In genomic region chr6:167795874-167796667, GRCh38 we compare ENCODE assay signal across 9 cellular contexts. TPM values are rescaled to one million over a fixed set of nuclear protein-coding genes. Genes with fewer than 3 reads are reported as not detected.
DNase-seq lines count a peak whose midpoint lies in the region; ATAC-seq and TF ChIP-seq lines count a peak whose summit lies in the region.
"Had no signal": no experiment of that assay in that cellular context is flagged by ENCODE, and none has a peak within 500 bp of the region (broad histone marks: within the 10 kb centered on the region; RNA-seq: fewer than 3 reads in every experiment).

No MANE protein-coding gene starts in this region.

- H3K4me3 Mint-ChIP-seq in activated T-cell treated with anti-CD3 and anti-CD28 coated beads, Interleukin-2, amount 50 U/mL, for 72 hours: peak overlapping the region; percentile 30 to 33

- peak in 3 of 56 donors; percentile 4 to 22 (median 8) for TF ChIP-seq CTCF in dorsolateral prefrontal cortex (IDR thresholded peaks at IDR 0.05 in 54 of 56, conservative IDR thresholded peaks at IDR 0.05 in 2 of 56; ENCODE audit: low read depth in 1 of 56, partially characterized antibody in 56 of 56)
- TF ChIP-seq CTCF in transverse colon (IDR thresholded peaks at IDR 0.05): no peak

- no peak for DNase-seq in activated T-cell treated with anti-CD3 and anti-CD28 coated beads, Interleukin-2, amount 50 U/mL, for 72 hours
- DNase-seq in activated T-cell treated with anti-CD3 and anti-CD28 coated beads, Interleukin-2, amount 50 U/mL, for 48 hours: no peak
- DNase-seq in dorsolateral prefrontal cortex (peak in 7 of 10 donors; percentile 18 to 78 (median 44)), midbrain (lab: John Stamatoyannopoulos, UW) (peak; percentile 24), transverse colon (peak; percentile 61), NCI-H345 (lab: John Stamatoyannopoulos, UW) (no peak), NCI-H2029 treated with DMSO at 0.1 percent for 48 hours (lab: John Stamatoyannopoulos, UW) (no peak)
- DNase-seq: WERI-Rb-1 had no signal

- peaks cover 0 to 1% of the 10 kb centered on the region in 2 donors for H3K36me3 Mint-ChIP-seq in activated T-cell treated with anti-CD3 and anti-CD28 coated beads, Interleukin-2, amount 50 U/mL, for 72 hours (ENCODE audit: insufficient read depth in 2 of 2)

- H3K27ac ChIP-seq in dorsolateral prefrontal cortex (no peak overlapping the region), transverse colon (peak overlapping the region; percentile 45 to 58 (median 54))
- H3K27ac ChIP-seq: WERI-Rb-1 had no signal

- H3K27me3 Mint-ChIP-seq in activated T-cell treated with anti-CD3 and anti-CD28 coated beads, Interleukin-2, amount 50 U/mL, for 72 hours (ENCODE audit: low read depth): peaks cover 59% of the 10 kb centered on the region

- intact Hi-C loops in dorsolateral prefrontal cortex (cut with DNase I): loop anchor here in 1 of 2 donors (5.0 kb wide), 1 partner anchor 64 kb away; no protein-coding TSS in a partner anchor
- intact Hi-C loops in transverse colon (cut with DNase I; ENCODE audit: low total_unique reads): no loop called here

- H3K4me3 ChIP-seq in dorsolateral prefrontal cortex (peak overlapping the region in 48 of 59 donors; percentile 3 to 53 (median 28)), transverse colon (peak overlapping the region in 3 of 4 donors; percentile 17 to 43 (median 33))

- ATAC-seq in activated T-cell treated with anti-CD3 and anti-CD28 coated beads, Interleukin-2, amount 50 U/mL, for 72 hours (replicated peaks in 1 of 2): peak; percentile 24 to 28
- no peak for ATAC-seq in HG03342 (IDR thresholded peaks at IDR 0.05; ENCODE audit: unreplicated experiment)

- H3K9me3 Mint-ChIP-seq in activated T-cell treated with anti-CD3 and anti-CD28 coated beads, Interleukin-2, amount 50 U/mL, for 72 hours: no peaks in the 10 kb centered on the region

- H3K4me1 ChIP-seq in transverse colon: peaks cover 0 to 31% (median 14%) of the 10 kb centered on the region in 4 donors

- TF ChIP-seq EP300 in transverse colon (IDR thresholded peaks at IDR 0.05; ENCODE audit: low read depth): no peak

- H3K4me1 Mint-ChIP-seq in activated T-cell treated with anti-CD3 and anti-CD28 coated beads, Interleukin-2, amount 50 U/mL, for 72 hours (ENCODE audit: low read depth): no peaks in the 10 kb centered on the region

- TF ChIP-seq POLR2A in transverse colon (IDR thresholded peaks at IDR 0.05): no peak

- H3K27me3 ChIP-seq in dorsolateral prefrontal cortex (peaks cover 0 to 22% (median 0%) of the 10 kb centered on the region in 45 donors), transverse colon (peaks cover 16% of the 10 kb centered on the region)

- in situ Hi-C loops in transverse colon (cut with MboI; ENCODE audit: low pct_ligation_motif_present in 1 of 4, low pct_unique_long_range_greater_than_20kb in 1 of 4, low sequenced_read_pairs in 3 of 4): no loop called here

- H3K27ac Mint-ChIP-seq in activated T-cell treated with anti-CD3 and anti-CD28 coated beads, Interleukin-2, amount 50 U/mL, for 72 hours: no peak overlapping the region

- no peaks in the 10 kb centered on the region for H3K9me3 ChIP-seq in transverse colon

- 74% methylated on average over 23 of the region's 37 CpGs; no CpG with 5 or more reads in 1 of the 2 donors for WGBS in transverse colon (ENCODE audit: low coverage in 1 of 2), 2 donors

- H3K36me3 ChIP-seq in transverse colon: no peaks in the 10 kb centered on the region
- H3K36me3 ChIP-seq: WERI-Rb-1 had no signal

RNA-seq across cellular contexts. Expression of gene AFDN, which starts 30.6 kb away (rescaled TPM):
- 10 to 100 TPM; 21.6 to 31.9 TPM for total RNA-seq in activated T-cell treated with anti-CD3 and anti-CD28 coated beads, Interleukin-2, amount 50 U/mL, for 72 hours
- total RNA-seq in dorsolateral prefrontal cortex (100 to 1,000 TPM in 117 of 120 experiments, 10 to 100 TPM in 3; 83.8 to 184 (median 126) TPM), transverse colon (100 to 1,000 TPM; 148 to 371 (median 204) TPM)

Comparison
In these comparisons a context has a peak if more than half of its experiments do, and no peak if none do; other contexts are left out.
1. DNase-seq: peak in dorsolateral prefrontal cortex (7 of 10), midbrain (single experiment) and transverse colon (single experiment); none in activated T-cell treated with anti-CD3 and anti-CD28 coated beads, Interleukin-2, amount 50 U/mL, for 72 hours (0 of 2), activated T-cell treated with anti-CD3 and anti-CD28 coated beads, Interleukin-2, amount 50 U/mL, for 48 hours (0 of 2), NCI-H345 (single experiment) and NCI-H2029 treated with DMSO at 0.1 percent for 48 hours (single experiment).
2. H3K27ac ChIP-seq: peak in transverse colon (4 of 4); none in dorsolateral prefrontal cortex (0 of 59).